In genomic region chr17:48753794-48754499, GRCh38 we compare ENCODE assay signal across 1 cellular context.
A peak's percentile ranks its signal among the peaks of the same experiment; 100 is the strongest.
TF ChIP-seq lines count a peak whose summit lies in the region.

No MANE protein-coding gene starts in this region.

TF ChIP-seq in H1, 55 proteins besides CTCF, POLR2A, EP300 and RAD21 (continued from another document):
- TF ChIP-seq USF2 (IDR thresholded peaks at IDR 0.05; ENCODE audit: low read length) (no peak), RNF2 (IDR thresholded peaks at IDR 0.05; ENCODE audit: borderline replicate concordance, low read depth, low read length, missing control alignments, poor library complexity, severe bottlenecking) (peak; percentile 86), BCL11A (IDR thresholded peaks at IDR 0.05; ENCODE audit: low read depth in 2 of 2, low read length in 2 of 2) (no peak), SP4 (IDR thresholded peaks at IDR 0.05; ENCODE audit: low read length) (no peak), ZNF274 (IDR thresholded peaks at IDR 0.05; ENCODE audit: borderline replicate concordance, extremely low read depth, low read length) (no peak)
TF ChIP-seq in H1: peak in this region for 1.
